8 cellular contexts compared by ENCODE assay signal in genomic region chr15:42549052-42549491, GRCh38. TPM values are rescaled to one million over a fixed set of nuclear protein-coding genes. Genes with fewer than 3 reads are reported as not detected.
DNase-seq lines count a peak whose midpoint lies in the region; ATAC-seq and TF ChIP-seq lines count a peak whose summit lies in the region.

No MANE protein-coding gene starts in this region.

- TF ChIP-seq CTCF in LNCaP clone FGC (IDR thresholded peaks at IDR 0.05; ENCODE audit: control insufficient read depth, extremely low read depth, insufficient read depth) (no peak), VCaP (conservative IDR thresholded peaks at IDR 0.05) (no peak), foreskin fibroblast (IDR thresholded peaks at IDR 0.05; ENCODE audit: low read depth, low read length) (no peak), omental fat pad (IDR thresholded peaks at IDR 0.05) (no peak)

- peak overlapping the region; percentile 76 for H3K27ac ChIP-seq in VCaP

- ATAC-seq in GM21515 (IDR thresholded peaks at IDR 0.05; ENCODE audit: unreplicated experiment) (peak; percentile 31), omental fat pad (ENCODE audit: low FRiP score) (peak; percentile 51)

- peak; percentile 0 for DNase-seq in DMS153 (lab: John Stamatoyannopoulos, UW)
- no peak for DNase-seq in DMS153 treated with DMSO at 0.1 percent for 48 hours (lab: John Stamatoyannopoulos, UW; ENCODE audit: unreplicated experiment)
- DNase-seq in LNCaP clone FGC (ENCODE audit: low read depth), result no peak
- peak; percentile 3 to 32 for DNase-seq in foreskin fibroblast
- no peak for DNase-seq in omental fat pad (ENCODE audit: low spot score)
- DNase-seq in HK-2 (ENCODE audit: unreplicated experiment), result no peak

- peak overlapping the region; percentile 100 for H3K4me3 ChIP-seq in LNCaP clone FGC (ENCODE audit: low read depth, low read length)
- H3K4me3 ChIP-seq in foreskin fibroblast (ENCODE audit: low read depth in 1 of 2, low read length in 2 of 2), result peak overlapping the region; percentile 95 to 99

RNA-seq across cellular contexts. Expression of gene HAUS2, which starts 0.4 kb away (rescaled TPM):
- 10 to 100 TPM; 24.6 to 41.9 (median 28.6) TPM for total RNA-seq in omental fat pad

RNA-seq across cellular contexts. Expression of gene LRRC57, which starts 0.5 kb away (rescaled TPM):
- total RNA-seq in omental fat pad, result 10 to 100 TPM; 12.1 to 26.6 (median 19.3) TPM

RNA-seq across cellular contexts. Expression of gene STARD9, which starts 26.3 kb away (rescaled TPM):
- 10 to 100 TPM; 16.5 to 77.1 (median 20.7) TPM for total RNA-seq in omental fat pad

RNA-seq across cellular contexts. Expression of gene SNAP23, which starts 53.6 kb away (rescaled TPM):
- 10 to 100 TPM; 52.2 to 89.6 (median 81.7) TPM for total RNA-seq in omental fat pad

RNA-seq across cellular contexts. Expression of gene ZNF106, which starts 58.1 kb away (rescaled TPM):
- 100 to 1,000 TPM in 1 of 4 donors, 10 to 100 TPM in 3; 85.6 to 105 (median 93.7) TPM for total RNA-seq in omental fat pad

Comparison
In these comparisons a context has a peak if more than half of its experiments do, and no peak if none do; other contexts are left out.
1. DNase-seq: peak in DMS153 (single experiment) and foreskin fibroblast (2 of 2); none in DMS153 treated with DMSO at 0.1 percent for 48 hours (single experiment), LNCaP clone FGC (single experiment), omental fat pad (single experiment) and HK-2 (single experiment).